In the genomic region with DNA sequence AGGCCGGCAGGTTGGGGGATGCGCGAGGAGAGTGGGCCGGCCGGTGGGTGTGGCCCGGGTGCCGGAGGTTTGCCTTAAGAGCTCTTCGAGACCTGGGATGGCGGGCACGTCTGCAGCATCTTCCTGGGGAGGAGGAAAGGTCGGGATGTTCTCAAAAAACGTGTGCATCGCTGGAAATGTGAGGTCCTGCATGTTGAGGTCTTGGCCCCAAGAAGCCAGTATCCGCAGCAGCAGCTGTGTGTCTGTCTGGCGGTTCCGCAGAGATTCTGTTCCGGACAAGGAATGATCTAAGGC, we compare ENCODE assay signal across 9 cellular contexts. TPM values are rescaled to one million over a fixed set of nuclear protein-coding genes. Genes with fewer than 3 reads are reported as not detected.
DNase-seq lines count a peak whose midpoint lies in the region; ATAC-seq lines count a peak whose summit lies in the region.
"Had no signal": no experiment of that assay in that cellular context is flagged by ENCODE, and none has a peak within 500 bp of the region (broad histone marks: within the 10 kb centered on the region; RNA-seq: fewer than 3 reads in every experiment).

No MANE protein-coding gene starts in this region.

- H3K27ac Mint-ChIP-seq in activated T-helper 17 cell treated with anti-CD3 and anti-CD28 coated beads, Interleukin-2, amount 50 U/mL, for 72 hours, result no peak overlapping the region

- H3K27me3 ChIP-seq in iPS-18a (ENCODE audit: control insufficient read depth, insufficient read depth, low read length), result peaks cover 56% of the 10 kb centered on the region

- peaks cover 14% of the 10 kb centered on the region for H3K4me1 Mint-ChIP-seq in activated T-helper 17 cell treated with anti-CD3 and anti-CD28 coated beads, Interleukin-2, amount 50 U/mL, for 72 hours

- no peaks in the 10 kb centered on the region for H3K36me3 Mint-ChIP-seq in activated T-helper 17 cell treated with anti-CD3 and anti-CD28 coated beads, Interleukin-2, amount 50 U/mL, for 72 hours (ENCODE audit: low read depth)

- peaks cover 4% of the 10 kb centered on the region for H3K4me1 ChIP-seq in iPS-18a (ENCODE audit: control insufficient read depth, low read depth, low read length)

- peak overlapping the region; percentile 57 for H3K4me3 ChIP-seq in iPS-18a (ENCODE audit: low read length)

- DNase-seq in DMS53 (lab: John Stamatoyannopoulos, UW), result peak; percentile 32
- no peak for DNase-seq in DMS53 treated with DMSO at 0.1 percent for 48 hours (lab: John Stamatoyannopoulos, UW; ENCODE audit: unreplicated experiment)
- DNase-seq in substantia nigra (lab: John Stamatoyannopoulos, UW), result peak in 2 of 49 donors; percentile 12 to 51
- DNase-seq in effector CD8-positive, alpha-beta T cell (lab: John Stamatoyannopoulos, UW), result no peak
- no peak for DNase-seq in NCI-H2107 treated with DMSO at 0.1 percent for 48 hours (lab: John Stamatoyannopoulos, UW; ENCODE audit: unreplicated experiment)
- DNase-seq: activated CD8-positive, alpha-beta memory T cell treated with anti-CD3 and anti-CD28 coated beads, Interleukin-2, amount 50 U/mL, for 48 hours had no signal

- H3K36me3 ChIP-seq in iPS-18a (ENCODE audit: control insufficient read depth, low read depth, low read length), result no peaks in the 10 kb centered on the region

- peaks cover 16% of the 10 kb centered on the region for H3K27me3 Mint-ChIP-seq in activated T-helper 17 cell treated with anti-CD3 and anti-CD28 coated beads, Interleukin-2, amount 50 U/mL, for 72 hours

- H3K9me3 ChIP-seq in iPS-18a (ENCODE audit: control insufficient read depth, low read depth, low read length), result no peaks in the 10 kb centered on the region

- no peaks in the 10 kb centered on the region for H3K9me3 Mint-ChIP-seq in activated T-helper 17 cell treated with anti-CD3 and anti-CD28 coated beads, Interleukin-2, amount 50 U/mL, for 72 hours

- H3K9ac ChIP-seq in iPS-18a (ENCODE audit: low read length), result no peak overlapping the region

- H3K27ac ChIP-seq in iPS-18a (ENCODE audit: low read length), result no peak overlapping the region
- H3K27ac ChIP-seq in substantia nigra (ENCODE audit: low read depth, low read length, poor library complexity, severe bottlenecking), result peak overlapping the region; percentile 64

- ATAC-seq in activated T-helper 17 cell treated with anti-CD3 and anti-CD28 coated beads, Interleukin-2, amount 50 U/mL, for 72 hours (replicated peaks), result no peak
- no peak for ATAC-seq in HG03159 (IDR thresholded peaks at IDR 0.05; ENCODE audit: unreplicated experiment)

- H3K4me3 Mint-ChIP-seq in activated T-helper 17 cell treated with anti-CD3 and anti-CD28 coated beads, Interleukin-2, amount 50 U/mL, for 72 hours, result peak overlapping the region; percentile 94

RNA-seq across cellular contexts. Expression of gene NAV2, which starts 1.4 kb away (rescaled TPM):
- under 1 TPM; 0.37 to 0.58 TPM for total RNA-seq in activated T-helper 17 cell treated with anti-CD3 and anti-CD28 coated beads, Interleukin-2, amount 50 U/mL, for 72 hours
